10 cellular contexts compared by ENCODE assay signal in the genomic region with DNA sequence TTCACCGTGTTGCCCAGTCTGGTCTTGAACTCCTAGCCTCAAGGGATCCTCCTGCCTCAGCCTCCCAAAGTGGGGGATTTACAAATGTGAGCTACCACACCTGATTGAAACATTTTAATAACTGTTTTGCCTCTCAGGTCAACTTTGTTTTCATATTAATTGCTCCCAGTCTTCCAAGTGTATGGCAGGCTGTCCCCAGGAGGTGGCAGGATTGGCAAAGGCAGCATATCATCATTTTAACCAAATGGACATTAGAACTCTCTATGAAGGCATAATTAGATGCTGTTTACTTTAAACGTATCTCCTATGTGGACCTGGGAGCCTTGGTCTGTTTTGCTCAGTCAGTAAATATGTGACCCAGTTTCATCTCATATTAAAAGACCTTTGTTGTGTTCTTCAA. TPM values are rescaled to one million over a fixed set of nuclear protein-coding genes. Genes with fewer than 3 reads are reported as not detected.
DNase-seq lines count a peak whose midpoint lies in the region; ATAC-seq and TF ChIP-seq lines count a peak whose summit lies in the region.
"Had no signal": no experiment of that assay in that cellular context is flagged by ENCODE, and none has a peak within 500 bp of the region (broad histone marks: within the 10 kb centered on the region; RNA-seq: fewer than 3 reads in every experiment).

No MANE protein-coding gene starts in this region.

- ATAC-seq in HG03139 (IDR thresholded peaks at IDR 0.05; ENCODE audit: unreplicated experiment) (no peak), GM21786 (IDR thresholded peaks at IDR 0.05; ENCODE audit: unreplicated experiment) (no peak)
- ATAC-seq: left cardiac atrium had no signal

- H4K20me1 ChIP-seq in OCI-LY7 (ENCODE audit: insufficient read depth, low read length) = no peaks in the 10 kb centered on the region

- no peak overlapping the region for H2AFZ ChIP-seq in OCI-LY7 (ENCODE audit: low read length)

- peaks cover 95% of the 10 kb centered on the region for H3K36me3 ChIP-seq in OCI-LY7 (ENCODE audit: insufficient read depth, low read length)

- DNase-seq in ACHN = peak; percentile 23
- no peak for DNase-seq in OCI-LY7 (ENCODE audit: low spot score)
- peak; percentile 13 to 44 for DNase-seq in erythroblast (lab: John Stamatoyannopoulos, UW)
- DNase-seq in AG08396 (ENCODE audit: low spot score) = no peak
- DNase-seq in stimulated activated CD4-positive, alpha-beta T cell treated with anti-CD3 and anti-CD28 coated beads, Interleukin-1b, Interleukin-23, amount 100 ng/mL, for 48 hours = no peak
- DNase-seq: H7, left cardiac atrium had no signal

- POLR2A ChIA-PET in OCI-LY7 (lab: Charles Lee) = interaction anchor here (0.6 kb wide), 1 partner anchor 1123 kb away, joined by 3 read pairs; no protein-coding TSS in a partner anchor

- no peaks in the 10 kb centered on the region for H3K79me2 ChIP-seq in OCI-LY7 (ENCODE audit: insufficient read depth, low read depth, low read length)

- no peak overlapping the region for H3K4me2 ChIP-seq in OCI-LY7 (ENCODE audit: low read length)

- peak; percentile 26 for TF ChIP-seq CTCF in GM12873 (IDR thresholded peaks at IDR 0.05; ENCODE audit: insufficient read depth, low read depth, low read length, missing control alignments)
- TF ChIP-seq CTCF in OCI-LY7 (conservative IDR thresholded peaks at IDR 0.05; ENCODE audit: low read length) = peak; percentile 67

- H3K27ac ChIP-seq in OCI-LY7 (ENCODE audit: low read depth, low read length, poor library complexity, severe bottlenecking) = no peak overlapping the region

- in situ Hi-C loops in ACHN (cut with HindIII; ENCODE audit: low pct_ligation_motif_present, low pct_unique_long_range_greater_than_20kb, low sequenced_read_pairs) = no loop called here

- no peaks in the 10 kb centered on the region for H3K9me2 ChIP-seq in OCI-LY7 (ENCODE audit: insufficient read depth, low read length)

- no peaks in the 10 kb centered on the region for H3K9me3 ChIP-seq in OCI-LY7 (ENCODE audit: low read length)

- intact Hi-C loops in OCI-LY7 (cut with micrococcal nuclease; ENCODE audit: unreplicated experiment) = no loop called here

- CTCF ChIA-PET in OCI-LY7 (lab: Charles Lee; ENCODE audit: unreplicated experiment) = no interaction called here

- H3K4me1 ChIP-seq in OCI-LY7 (ENCODE audit: insufficient read depth, low read length, poor library complexity, severe bottlenecking) = no peaks in the 10 kb centered on the region

- no peak for TF ChIP-seq POLR2A in erythroblast (IDR thresholded peaks at IDR 0.05; ENCODE audit: low read length)

- H3K4me3 ChIP-seq in OCI-LY7 (ENCODE audit: low read depth, low read length, poor library complexity, severe bottlenecking) = no peak overlapping the region

- no TSS peak for BruUV-seq in OCI-LY7 (replicated peaks; lab: Mats Ljungman, UMichigan)

RNA-seq across cellular contexts. Expression of a gene that starts 59.2 kb away (rescaled TPM):
- 90.2 and 104 TPM in 2 replicates for total RNA-seq in OCI-LY7 (2014; rRNA removed; shearing (Covaris generic))
- 144 and 145 TPM in 2 replicates for total RNA-seq in OCI-LY7 (2022)

Comparison
In these comparisons a context has a peak if more than half of its experiments do, and no peak if none do; other contexts are left out.
1. DNase-seq: peak in ACHN (single experiment) and erythroblast (2 of 2); none in OCI-LY7 (single experiment), AG08396 (single experiment) and stimulated activated CD4-positive, alpha-beta T cell treated with anti-CD3 and anti-CD28 coated beads, Interleukin-1b, Interleukin-23, amount 100 ng/mL, for 48 hours (single experiment).